Comparison of ENCODE assay signal across 26 cellular contexts in the genomic region with DNA sequence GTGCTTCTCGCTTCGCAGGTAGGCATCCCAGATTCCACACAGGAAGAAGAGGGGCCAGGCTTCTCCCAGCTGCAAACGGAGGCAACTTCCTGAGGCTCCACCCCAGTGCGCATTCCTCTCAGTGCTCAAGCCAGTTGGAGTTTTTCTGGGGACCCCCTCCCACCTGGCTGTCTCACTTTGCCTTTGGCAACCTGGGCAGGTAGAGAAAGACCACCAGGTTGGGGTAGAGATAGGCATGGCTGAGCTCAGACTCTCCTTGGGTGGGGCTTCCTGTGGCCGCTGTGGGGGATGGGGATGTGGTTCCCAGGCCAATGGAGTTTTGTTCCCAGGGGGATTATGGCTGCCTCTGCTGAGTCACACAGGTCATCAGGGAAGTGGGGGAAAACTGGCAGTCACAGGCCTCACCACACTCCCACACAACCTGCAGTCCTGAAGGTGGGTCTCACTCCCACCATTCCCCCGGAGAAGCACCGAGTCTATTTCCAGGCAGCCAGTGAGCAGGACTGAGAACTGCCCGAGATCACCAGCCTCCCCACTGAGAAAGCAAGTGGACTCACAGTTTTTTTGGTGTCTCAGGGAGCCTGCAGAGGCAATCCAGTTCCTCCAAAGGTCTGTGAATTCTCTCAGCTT. TPM values are rescaled to one million over a fixed set of nuclear protein-coding genes. Genes with fewer than 3 reads are reported as not detected.
A peak's percentile ranks its signal among the peaks of the same experiment; 100 is the strongest.
DNase-seq lines count a peak whose midpoint lies in the region; ATAC-seq and TF ChIP-seq lines count a peak whose summit lies in the region.
"Had no signal": no experiment of that assay in that cellular context is flagged by ENCODE, and none has a peak within 500 bp of the region (broad histone marks: within the 10 kb centered on the region; RNA-seq: fewer than 3 reads in every experiment).

No MANE protein-coding gene starts in this region.

- H3K4ac ChIP-seq in IMR-90 (ENCODE audit: low read depth, low read length), result no peak overlapping the region

- H3K36me3 ChIP-seq in IMR-90 (ENCODE audit: control insufficient read depth, insufficient read depth, low read length), result peaks cover 4% of the 10 kb centered on the region; the same call in 1 of the 2 replicates

- H4K91ac ChIP-seq in IMR-90 (ENCODE audit: insufficient read depth, low read depth, low read length), result no peak overlapping the region

- no peak overlapping the region for H4K5ac ChIP-seq in IMR-90 (ENCODE audit: low read depth, low read length)

- peaks cover 22% of the 10 kb centered on the region for H3K36me3 Mint-ChIP-seq in WTC11
- H3K36me3 Mint-ChIP-seq in memory B cell, result peaks cover 73% of the 10 kb centered on the region
- peaks cover 27% of the 10 kb centered on the region for H3K36me3 Mint-ChIP-seq in endothelial cell (ENCODE audit: low read depth, unreplicated experiment)
- peaks cover 64% of the 10 kb centered on the region for H3K36me3 Mint-ChIP-seq in activated naive CD4-positive, alpha-beta T cell treated with anti-CD3 and anti-CD28 coated beads, Interleukin-2, amount 10 ng/mL, durations not matched to agents 7 days and 5 days
- peaks cover 62% of the 10 kb centered on the region for H3K36me3 Mint-ChIP-seq in activated T-helper 2 cell treated with anti-CD3 and anti-CD28 coated beads, Interferon-gamma antibody, Interleukin-2, Interleukin-4, amounts not matched to agents 10 μg/mL and 5 μg/mL and 100 μg/mL, durations not matched to agents 14 hours and 24 hours and 36 hours (ENCODE audit: low read depth)
- peaks cover 68% of the 10 kb centered on the region for H3K36me3 Mint-ChIP-seq in activated naive CD4-positive, alpha-beta T cell treated with anti-CD3 and anti-CD28 coated beads for 36 hours (ENCODE audit: low read depth)

- no peak overlapping the region for H3K4me2 ChIP-seq in IMR-90 (ENCODE audit: low read depth, low read length)
- H3K4me2 ChIP-seq: KMS-11 had no signal

- ATAC-seq in IMR-90 (ENCODE audit: low read depth) (no peak), WTC11 (peak; percentile 92), memory B cell (ENCODE audit: low read depth) (no peak)
- ATAC-seq: activated naive CD8-positive, alpha-beta T cell treated with anti-CD3 and anti-CD28 coated beads, Interleukin-2, amount 50 U/mL, for 24 hours; activated T-helper 17 cell treated with anti-CD3 and anti-CD28 coated beads, Interleukin-2, amount 50 U/mL, for 72 hours; body of pancreas; left colon; naive thymus-derived CD4-positive, alpha-beta T cell; Panc1 had no signal

- in situ Hi-C loops in IMR-90 (cut with MboI; ENCODE audit: low sequenced_read_pairs), result no loop called here

- H4K8ac ChIP-seq in IMR-90 (ENCODE audit: low read depth in 2 of 2, low read length in 2 of 2), result no peak overlapping the region

- H2AK5ac ChIP-seq in IMR-90 (ENCODE audit: low read depth, low read length), result no peak overlapping the region

- no peak overlapping the region for H2BK15ac ChIP-seq in IMR-90 (ENCODE audit: low read depth, low read length)

- no peaks in the 10 kb centered on the region for H3K4me1 ChIP-seq in IMR-90 (ENCODE audit: control insufficient read depth, insufficient read depth, low read length)
- H3K4me1 ChIP-seq: body of pancreas, esophagus muscularis mucosa, testis had no signal

- H3K27me3 Mint-ChIP-seq in WTC11 (ENCODE audit: low read depth) (no peaks in the 10 kb centered on the region), memory B cell (no peaks in the 10 kb centered on the region), endothelial cell (ENCODE audit: unreplicated experiment) (peaks cover 6% of the 10 kb centered on the region)
- no peaks in the 10 kb centered on the region for H3K27me3 Mint-ChIP-seq in activated naive CD4-positive, alpha-beta T cell treated with anti-CD3 and anti-CD28 coated beads, Interleukin-2, amount 10 ng/mL, durations not matched to agents 7 days and 5 days
- H3K27me3 Mint-ChIP-seq in activated T-helper 2 cell treated with anti-CD3 and anti-CD28 coated beads, Interferon-gamma antibody, Interleukin-2, Interleukin-4, amounts not matched to agents 10 μg/mL and 5 μg/mL and 100 μg/mL, durations not matched to agents 14 hours and 24 hours and 36 hours (ENCODE audit: low read depth), result no peaks in the 10 kb centered on the region
- H3K27me3 Mint-ChIP-seq in activated naive CD4-positive, alpha-beta T cell treated with anti-CD3 and anti-CD28 coated beads for 36 hours (ENCODE audit: low read depth), result no peaks in the 10 kb centered on the region
- H3K27me3 Mint-ChIP-seq: activated CD4-positive, alpha-beta T cell treated with anti-CD3 and anti-CD28 coated beads, Interleukin-2, amount 10 ng/mL, durations not matched to agents 7 days and 5 days; activated naive CD8-positive, alpha-beta T cell treated with anti-CD3 and anti-CD28 coated beads, Interleukin-2, amount 50 U/mL, for 24 hours; activated T-helper 17 cell treated with anti-CD3 and anti-CD28 coated beads, Interleukin-2, amount 50 U/mL, for 72 hours; CD4-positive, alpha-beta T cell; naive thymus-derived CD4-positive, alpha-beta T cell had no signal

- H3K9ac ChIP-seq in IMR-90 (ENCODE audit: low read depth, low read length), result no peak overlapping the region
- H3K9ac ChIP-seq: KMS-11 had no signal

- intact Hi-C loops in IMR-90 (cut with micrococcal nuclease), result no loop called here
- intact Hi-C loops in activated T-helper 2 cell treated with anti-CD3 and anti-CD28 coated beads, Interferon-gamma antibody, Interleukin-2, Interleukin-4, amounts not matched to agents 10 μg/mL and 5 μg/mL and 100 μg/mL, durations not matched to agents 14 hours and 24 hours and 36 hours (cut with micrococcal nuclease), result no loop called here
- intact Hi-C loops in activated naive CD4-positive, alpha-beta T cell treated with anti-CD3 and anti-CD28 coated beads for 36 hours (cut with micrococcal nuclease), result no loop called here

- TF ChIP-seq RAD21 in IMR-90 (IDR thresholded peaks at IDR 0.05; ENCODE audit: low read length), result no peak

- TF ChIP-seq POLR2A in IMR-90 (IDR thresholded peaks at IDR 0.05; ENCODE audit: low read depth, low read length), result no peak

- H3K27ac Mint-ChIP-seq in WTC11, result peak overlapping the region; percentile 90; the same call in 1 of the 2 replicates
- peak overlapping the region; percentile 71 for H3K27ac Mint-ChIP-seq in memory B cell
- H3K27ac Mint-ChIP-seq in endothelial cell (ENCODE audit: unreplicated experiment), result no peak overlapping the region
- no peak overlapping the region for H3K27ac Mint-ChIP-seq in activated naive CD4-positive, alpha-beta T cell treated with anti-CD3 and anti-CD28 coated beads, Interleukin-2, amount 10 ng/mL, durations not matched to agents 7 days and 5 days
- no peak overlapping the region for H3K27ac Mint-ChIP-seq in activated T-helper 2 cell treated with anti-CD3 and anti-CD28 coated beads, Interferon-gamma antibody, Interleukin-2, Interleukin-4, amounts not matched to agents 10 μg/mL and 5 μg/mL and 100 μg/mL, durations not matched to agents 14 hours and 24 hours and 36 hours
- H3K27ac Mint-ChIP-seq in activated naive CD4-positive, alpha-beta T cell treated with anti-CD3 and anti-CD28 coated beads for 36 hours, result no peak overlapping the region
- H3K27ac Mint-ChIP-seq: activated CD4-positive, alpha-beta T cell treated with anti-CD3 and anti-CD28 coated beads, Interleukin-2, amount 10 ng/mL, durations not matched to agents 7 days and 5 days; activated naive CD8-positive, alpha-beta T cell treated with anti-CD3 and anti-CD28 coated beads, Interleukin-2, amount 50 U/mL, for 24 hours; activated T-helper 17 cell treated with anti-CD3 and anti-CD28 coated beads, Interleukin-2, amount 50 U/mL, for 72 hours; CD4-positive, alpha-beta T cell had no signal

- no peaks in the 10 kb centered on the region for H3K9me1 ChIP-seq in IMR-90 (ENCODE audit: insufficient read depth, low read length)

- H3K23ac ChIP-seq in IMR-90 (ENCODE audit: low read depth, low read length), result no peak overlapping the region

- POLR2A ChIA-PET in IMR-90 (lab: Charles Lee; ENCODE audit: unreplicated experiment), result no interaction called here
- POLR2A ChIA-PET in WTC11 (lab: Charles Lee), result no interaction called here

- no peaks in the 10 kb centered on the region for H4K20me1 ChIP-seq in IMR-90 (ENCODE audit: insufficient read depth, low read length)

- no peak overlapping the region for H3K4me3 Mint-ChIP-seq in WTC11
- H3K4me3 Mint-ChIP-seq in memory B cell, result no peak overlapping the region
- H3K4me3 Mint-ChIP-seq in endothelial cell (ENCODE audit: unreplicated experiment), result no peak overlapping the region
- H3K4me3 Mint-ChIP-seq in activated naive CD4-positive, alpha-beta T cell treated with anti-CD3 and anti-CD28 coated beads, Interleukin-2, amount 10 ng/mL, durations not matched to agents 7 days and 5 days, result no peak overlapping the region
- no peak overlapping the region for H3K4me3 Mint-ChIP-seq in activated T-helper 2 cell treated with anti-CD3 and anti-CD28 coated beads, Interferon-gamma antibody, Interleukin-2, Interleukin-4, amounts not matched to agents 10 μg/mL and 5 μg/mL and 100 μg/mL, durations not matched to agents 14 hours and 24 hours and 36 hours (ENCODE audit: low read depth)
- H3K4me3 Mint-ChIP-seq in activated naive CD4-positive, alpha-beta T cell treated with anti-CD3 and anti-CD28 coated beads for 36 hours, result no peak overlapping the region
- H3K4me3 Mint-ChIP-seq: activated CD4-positive, alpha-beta T cell treated with anti-CD3 and anti-CD28 coated beads, Interleukin-2, amount 10 ng/mL, durations not matched to agents 7 days and 5 days; activated naive CD8-positive, alpha-beta T cell treated with anti-CD3 and anti-CD28 coated beads, Interleukin-2, amount 50 U/mL, for 24 hours; activated T-helper 17 cell treated with anti-CD3 and anti-CD28 coated beads, Interleukin-2, amount 50 U/mL, for 72 hours; CD4-positive, alpha-beta T cell had no signal

- TF ChIP-seq CTCF in IMR-90 (conservative IDR thresholded peaks at IDR 0.05; ENCODE audit: low read depth, low read length) (no peak), WTC11 (IDR thresholded peaks at IDR 0.05) (no peak), endothelial cell (IDR thresholded peaks at IDR 0.05; ENCODE audit: unreplicated experiment) (no peak)

- peak; percentile 52 for DNase-seq in ELF-1 (ENCODE audit: low read depth, low spot score)
- no peak for DNase-seq in IMR-90
- DNase-seq in WTC11 (ENCODE audit: low spot score), result peak; percentile 48
- DNase-seq in memory B cell (ENCODE audit: low spot score in 2 of 2), result no peak
- DNase-seq in endothelial cell (ENCODE audit: low spot score), result no peak
- no peak for DNase-seq in activated naive CD4-positive, alpha-beta T cell treated with anti-CD3 and anti-CD28 coated beads, Interleukin-2, amount 10 ng/mL, durations not matched to agents 7 days and 5 days
- DNase-seq in activated T-helper 2 cell treated with anti-CD3 and anti-CD28 coated beads, Interferon-gamma antibody, Interleukin-2, Interleukin-4, amounts not matched to agents 10 μg/mL and 5 μg/mL and 100 μg/mL, durations not matched to agents 14 hours and 24 hours and 36 hours (ENCODE audit: low spot score), result no peak
- no peak for DNase-seq in activated naive CD4-positive, alpha-beta T cell treated with anti-CD3 and anti-CD28 coated beads for 36 hours
- DNase-seq: activated CD4-positive, alpha-beta T cell treated with anti-CD3 and anti-CD28 coated beads, Interleukin-2, amount 10 ng/mL, durations not matched to agents 7 days and 5 days; activated naive CD8-positive, alpha-beta T cell treated with anti-CD3 and anti-CD28 coated beads, Interleukin-2, amount 50 U/mL, for 24 hours; body of pancreas; CD4-positive, alpha-beta T cell; DMS 273 treated with DMSO at 0.1 percent for 48 hours; effector CD4-positive, alpha-beta T cell; left colon; mesenchymal stem cell; naive thymus-derived CD4-positive, alpha-beta T cell; NCI-H446; small intestine; stimulated activated CD4-positive, alpha-beta T cell treated with anti-CD3 and anti-CD28 coated beads, Interleukin-2, amount 100 ng/mL, for 24 hours; stimulated activated naive CD4-positive, alpha-beta T cell; testis had no signal

- peak overlapping the region; percentile 37 for H2AK9ac ChIP-seq in IMR-90 (replicated peaks; ENCODE audit: low read depth, low read length, poor library complexity)

- H3K18ac ChIP-seq in IMR-90 (ENCODE audit: low read depth, low read length), result no peak overlapping the region

- H2BK5ac ChIP-seq in IMR-90 (ENCODE audit: low read depth, low read length, poor library complexity, severe bottlenecking), result no peak overlapping the region

- dilution Hi-C loops in IMR-90 (cut with HindIII; ENCODE audit: low sequenced_read_pairs, unreplicated experiment), result no loop called here

- no TSS peak for BruUV-seq in IMR-90 (replicated peaks; lab: Mats Ljungman, UMichigan)

- H3K9me3 Mint-ChIP-seq in WTC11 (peaks cover 15% of the 10 kb centered on the region), memory B cell (peaks cover 34% of the 10 kb centered on the region), endothelial cell (ENCODE audit: unreplicated experiment) (no peaks in the 10 kb centered on the region)
- peaks cover 30% of the 10 kb centered on the region for H3K9me3 Mint-ChIP-seq in activated naive CD4-positive, alpha-beta T cell treated with anti-CD3 and anti-CD28 coated beads, Interleukin-2, amount 10 ng/mL, durations not matched to agents 7 days and 5 days
- H3K9me3 Mint-ChIP-seq in activated T-helper 2 cell treated with anti-CD3 and anti-CD28 coated beads, Interferon-gamma antibody, Interleukin-2, Interleukin-4, amounts not matched to agents 10 μg/mL and 5 μg/mL and 100 μg/mL, durations not matched to agents 14 hours and 24 hours and 36 hours, result peaks cover 41% of the 10 kb centered on the region
- H3K9me3 Mint-ChIP-seq in activated naive CD4-positive, alpha-beta T cell treated with anti-CD3 and anti-CD28 coated beads for 36 hours, result peaks cover 44% of the 10 kb centered on the region

- no peak overlapping the region for H2BK120ac ChIP-seq in IMR-90 (ENCODE audit: low read depth, low read length)

- no peak overlapping the region for H3K56ac ChIP-seq in IMR-90 (ENCODE audit: extremely low read depth, insufficient read depth, low read length)

- H3K4me1 Mint-ChIP-seq in WTC11 (peaks cover 57% of the 10 kb centered on the region), memory B cell (peaks cover 48% of the 10 kb centered on the region), endothelial cell (ENCODE audit: unreplicated experiment) (peaks cover 9% of the 10 kb centered on the region)
- H3K4me1 Mint-ChIP-seq in activated naive CD4-positive, alpha-beta T cell treated with anti-CD3 and anti-CD28 coated beads, Interleukin-2, amount 10 ng/mL, durations not matched to agents 7 days and 5 days, result peaks cover 21% of the 10 kb centered on the region
- H3K4me1 Mint-ChIP-seq in activated T-helper 2 cell treated with anti-CD3 and anti-CD28 coated beads, Interferon-gamma antibody, Interleukin-2, Interleukin-4, amounts not matched to agents 10 μg/mL and 5 μg/mL and 100 μg/mL, durations not matched to agents 14 hours and 24 hours and 36 hours (ENCODE audit: low read depth), result peaks cover 24% of the 10 kb centered on the region
- H3K4me1 Mint-ChIP-seq in activated naive CD4-positive, alpha-beta T cell treated with anti-CD3 and anti-CD28 coated beads for 36 hours (ENCODE audit: low read depth), result peaks cover 33% of the 10 kb centered on the region

- peaks cover 3% of the 10 kb centered on the region; the same call in 1 of the 2 replicates for H3K9me3 ChIP-seq in IMR-90 (ENCODE audit: control insufficient read depth, insufficient read depth, low read length)
- H3K9me3 ChIP-seq: testis had no signal

- 100% methylated on average over 1 of the region's 8 CpGs; no CpG with 5 or more reads in 1 of the 2 experiments for WGBS in IMR-90 (ENCODE audit: extremely low coverage in 2 of 2, insufficient read length in 1 of 2), 2 experiments

- CTCF ChIA-PET in IMR-90 (lab: Yijun Ruan, JAX), result interaction anchor here (0.7 kb wide), 1 partner anchor 13 kb away, joined by 3 read pairs; no protein-coding TSS in a partner anchor
- CTCF ChIA-PET in WTC11 (lab: Charles Lee), result interaction anchor here (1.1 to 2.1 kb wide), 2 partner anchors 22 to 30 kb away, joined by 4 to 8 read pairs; no protein-coding TSS in a partner anchor
- CTCF ChIA-PET in activated naive CD4-positive, alpha-beta T cell treated with anti-CD3 and anti-CD28 coated beads, Interleukin-2, amount 10 ng/mL, durations not matched to agents 7 days and 5 days (lab: Charles Lee), result no interaction called here
- CTCF ChIA-PET in activated naive CD4-positive, alpha-beta T cell treated with anti-CD3 and anti-CD28 coated beads for 36 hours (lab: Charles Lee), result no interaction called here

- H2BK20ac ChIP-seq in IMR-90 (ENCODE audit: low read depth, low read length), result no peak overlapping the region

- no peak overlapping the region for H2AFZ ChIP-seq in IMR-90 (replicated peaks; ENCODE audit: low read length, poor library complexity)

- H3K27me3 ChIP-seq in IMR-90 (ENCODE audit: control insufficient read depth, insufficient read depth, low read length), result no peaks in the 10 kb centered on the region
- H3K27me3 ChIP-seq: body of pancreas, esophagus muscularis mucosa, testis had no signal

- no peak overlapping the region; the same call in 1 of the 2 replicates for H3K14ac ChIP-seq in IMR-90 (replicated peaks; ENCODE audit: low read depth, low read length)

- peaks cover 25 to 29% of the 10 kb centered on the region in 2 experiments for H3K79me1 ChIP-seq in IMR-90 (ENCODE audit: low read depth in 1 of 2, low read length in 2 of 2)

- H3K27ac ChIP-seq in IMR-90 (ENCODE audit: insufficient read depth, low read length), result no peak overlapping the region
- H3K27ac ChIP-seq: body of pancreas, esophagus muscularis mucosa, KMS-11, testis had no signal

- H3K4me3 ChIP-seq in IMR-90 (ENCODE audit: insufficient read depth, low read depth, low read length), result no peak overlapping the region
- H3K4me3 ChIP-seq: body of pancreas, esophagus muscularis mucosa, testis had no signal

RNA-seq across cellular contexts. Expression of a gene that starts 38.1 kb away (rescaled TPM):
- total RNA-seq in IMR-90 (2012; rRNA removed) (64.7 and 92.8 TPM in 2 replicates), WTC11 (2021) (141 to 167 TPM (median 144 TPM) in 3 replicates), endothelial cell (ENCODE audit: unreplicated experiment) (62.0 TPM)
- polyA plus RNA-seq in IMR-90 (2012; rRNA removed), result 12.6 and 17.6 TPM in 2 replicates
- polyA plus RNA-seq in IMR-90 (2012; cell fraction: cytosol; rRNA removed), result 2.4 and 3.2 TPM in 2 replicates
- polyA plus RNA-seq in IMR-90 (2012; cell fraction: nucleus; rRNA removed; ENCODE audit: low replicate concordance), result 10.2 and 75.9 TPM in 2 replicates
- 27.2 and 27.6 TPM in 2 replicates for total RNA-seq in activated T-helper 2 cell treated with anti-CD3 and anti-CD28 coated beads, Interferon-gamma antibody, Interleukin-2, Interleukin-4, amounts not matched to agents 10 μg/mL and 5 μg/mL and 100 μg/mL, durations not matched to agents 14 hours and 24 hours and 36 hours
- total RNA-seq in activated naive CD4-positive, alpha-beta T cell treated with anti-CD3 and anti-CD28 coated beads for 36 hours, result 10 to 100 TPM; 37.4 to 41.0 TPM

Comparison
In these comparisons a context has a peak if more than half of its experiments do, and no peak if none do; other contexts are left out.
1. DNase-seq: peak in ELF-1 (single experiment) and WTC11 (single experiment); none in IMR-90 (single experiment), memory B cell (0 of 2), endothelial cell (single experiment), activated naive CD4-positive, alpha-beta T cell treated with anti-CD3 and anti-CD28 coated beads, Interleukin-2, amount 10 ng/mL, durations not matched to agents 7 days and 5 days (single experiment), activated T-helper 2 cell treated with anti-CD3 and anti-CD28 coated beads, Interferon-gamma antibody, Interleukin-2, Interleukin-4, amounts not matched to agents 10 μg/mL and 5 μg/mL and 100 μg/mL, durations not matched to agents 14 hours and 24 hours and 36 hours (single experiment) and activated naive CD4-positive, alpha-beta T cell treated with anti-CD3 and anti-CD28 coated beads for 36 hours (single experiment).
2. H3K27ac Mint-ChIP-seq: peak in WTC11 (single experiment) and memory B cell (single experiment); none in endothelial cell (single experiment), activated naive CD4-positive, alpha-beta T cell treated with anti-CD3 and anti-CD28 coated beads, Interleukin-2, amount 10 ng/mL, durations not matched to agents 7 days and 5 days (single experiment), activated T-helper 2 cell treated with anti-CD3 and anti-CD28 coated beads, Interferon-gamma antibody, Interleukin-2, Interleukin-4, amounts not matched to agents 10 μg/mL and 5 μg/mL and 100 μg/mL, durations not matched to agents 14 hours and 24 hours and 36 hours (single experiment) and activated naive CD4-positive, alpha-beta T cell treated with anti-CD3 and anti-CD28 coated beads for 36 hours (single experiment).
3. CTCF ChIA-PET loops: an anchor here in IMR-90 (0.7 kb wide) and WTC11 (1.1 to 2.1 kb wide); none called in activated naive CD4-positive, alpha-beta T cell treated with anti-CD3 and anti-CD28 coated beads, Interleukin-2, amount 10 ng/mL, durations not matched to agents 7 days and 5 days and activated naive CD4-positive, alpha-beta T cell treated with anti-CD3 and anti-CD28 coated beads for 36 hours.